Comparison of ENCODE assay signal across 25 cellular contexts in the genomic region with DNA sequence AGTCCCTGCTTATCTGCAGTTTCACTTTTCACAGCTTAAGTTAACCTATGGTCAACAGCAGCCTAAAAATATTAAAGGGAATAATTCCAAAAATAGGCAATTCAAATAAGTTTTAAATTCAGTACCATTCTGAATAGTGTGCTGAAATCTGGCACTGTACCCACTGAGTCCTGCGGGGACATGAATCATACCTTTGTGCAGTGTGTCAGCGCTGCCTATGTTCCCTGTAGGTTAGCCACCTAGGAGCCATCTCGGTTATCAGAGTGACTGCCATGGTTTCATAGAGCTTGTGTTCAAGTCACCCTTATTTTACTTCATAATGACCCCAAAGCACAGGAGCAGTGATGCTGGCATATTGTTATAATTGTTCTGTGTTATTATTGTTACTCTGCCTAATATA.
"Had no signal": no experiment of that assay in that cellular context is flagged by ENCODE, and none has a peak within 500 bp of the region (broad histone marks: within the 10 kb centered on the region; RNA-seq: fewer than 3 reads in every experiment).

No MANE protein-coding gene starts in this region.

- H3K27me3 Mint-ChIP-seq: activated CD8-positive, alpha-beta T cell treated with anti-CD3 and anti-CD28 coated beads for 36 hours had no signal

- H3K9me3 Mint-ChIP-seq: activated CD8-positive, alpha-beta T cell treated with anti-CD3 and anti-CD28 coated beads for 36 hours; activated naive CD8-positive, alpha-beta T cell treated with anti-CD3 and anti-CD28 coated beads, Interleukin-2, amount 10 ng/mL, durations not matched to agents 7 days and 5 days; T-helper 1 cell treated with Interleukin-12 subunit alpha and Interleukin-12 subunit beta and Interleukin-4 antibody, amounts not matched to agents 30 μg/mL and 1 μg/mL, for 36 hours had no signal

- DNase-seq: activated CD4-positive, alpha-beta T cell treated with anti-CD3 and anti-CD28 coated beads for 4 hours; activated CD8-positive, alpha-beta memory T cell treated with anti-CD3 and anti-CD28 coated beads, Interleukin-2, amount 50 U/mL, for 4 hours; activated CD8-positive, alpha-beta T cell treated with anti-CD3 and anti-CD28 coated beads for 36 hours; activated naive CD4-positive, alpha-beta T cell treated with anti-CD3 and anti-CD28 coated beads, Interleukin-2, amount 50 U/mL, for 16 hours; activated naive CD8-positive, alpha-beta T cell treated with anti-CD3 and anti-CD28 coated beads, Interleukin-2, amount 10 ng/mL, durations not matched to agents 7 days and 5 days; activated T-cell treated with anti-CD3 and anti-CD28 coated beads, Interleukin-2, amount 50 U/mL, for 72 hours; adrenal gland; anterior cingulate cortex; Karpas-422; MV-4-11; NCI-H1105; NCI-H1436; NCI-H1694 treated with DMSO at 0.1 percent for 48 hours; NCI-H2029 treated with DMSO at 0.1 percent for 48 hours; NCI-H345; NCI-H510A; NCI-H526 treated with DMSO at 0.1 percent for 48 hours; NCI-H82; NK-92 treated with Interleukin-12 subunit alpha and Interleukin-12 subunit beta, amount 100 ng/mL, for 24 hours; OCI-M1; SHP77 treated with DMSO at 0.1 percent for 48 hours had no signal

- H3K27me3 ChIP-seq: adrenal gland had no signal

- H3K27ac Mint-ChIP-seq: activated CD8-positive, alpha-beta T cell treated with anti-CD3 and anti-CD28 coated beads for 36 hours; activated naive CD8-positive, alpha-beta T cell treated with anti-CD3 and anti-CD28 coated beads, Interleukin-2, amount 10 ng/mL, durations not matched to agents 7 days and 5 days; activated T-cell treated with anti-CD3 and anti-CD28 coated beads, Interleukin-2, amount 50 U/mL, for 72 hours; T-helper 1 cell treated with Interleukin-12 subunit alpha and Interleukin-12 subunit beta and Interleukin-4 antibody, amounts not matched to agents 30 μg/mL and 1 μg/mL, for 36 hours had no signal

- H3K36me3 ChIP-seq: adrenal gland had no signal

- H3K9me3 ChIP-seq: adrenal gland had no signal

- H3K4me1 Mint-ChIP-seq: activated naive CD8-positive, alpha-beta T cell treated with anti-CD3 and anti-CD28 coated beads, Interleukin-2, amount 10 ng/mL, durations not matched to agents 7 days and 5 days had no signal

- H3K27ac ChIP-seq: adrenal gland had no signal

- H3K36me3 Mint-ChIP-seq: activated naive CD8-positive, alpha-beta T cell treated with anti-CD3 and anti-CD28 coated beads, Interleukin-2, amount 10 ng/mL, durations not matched to agents 7 days and 5 days had no signal

- H3K4me3 Mint-ChIP-seq: activated CD8-positive, alpha-beta T cell treated with anti-CD3 and anti-CD28 coated beads for 36 hours; activated naive CD8-positive, alpha-beta T cell treated with anti-CD3 and anti-CD28 coated beads, Interleukin-2, amount 10 ng/mL, durations not matched to agents 7 days and 5 days; activated T-cell treated with anti-CD3 and anti-CD28 coated beads, Interleukin-2, amount 50 U/mL, for 72 hours; T-helper 1 cell treated with Interleukin-12 subunit alpha and Interleukin-12 subunit beta and Interleukin-4 antibody, amounts not matched to agents 30 μg/mL and 1 μg/mL, for 36 hours had no signal

- FAIRE-seq: K562, RCC 7860 had no signal

- ATAC-seq: activated CD4-positive, CD25-positive, alpha-beta regulatory T cell treated with anti-CD3 and anti-CD28 coated beads, Interleukin-2, amount 50 U/mL, for 24 hours; activated CD8-positive, alpha-beta T cell treated with anti-CD3 and anti-CD28 coated beads for 36 hours; activated T-cell treated with anti-CD3 and anti-CD28 coated beads, Interleukin-2, amount 50 U/mL, for 72 hours; K562 had no signal

- H3K4me3 ChIP-seq: adrenal gland, K562 had no signal
